Comparison of ENCODE assay signal across 1 cellular context in genomic region chr2:167827352-167828097, GRCh38.
TF ChIP-seq lines count a peak whose summit lies in the region.

No MANE protein-coding gene starts in this region.

TF ChIP-seq in HepG2, 621 proteins besides CTCF, POLR2A, EP300 and RAD21 (continued from another document and continues in another):
- no peak for TF ChIP-seq ATF6 (CRISPR knock-in tag; conservative IDR thresholded peaks at IDR 0.05)
- no peak for TF ChIP-seq ZNF674 (CRISPR knock-in tag; IDR thresholded peaks at IDR 0.05; ENCODE audit: low read depth)
- TF ChIP-seq, protein P1, sequence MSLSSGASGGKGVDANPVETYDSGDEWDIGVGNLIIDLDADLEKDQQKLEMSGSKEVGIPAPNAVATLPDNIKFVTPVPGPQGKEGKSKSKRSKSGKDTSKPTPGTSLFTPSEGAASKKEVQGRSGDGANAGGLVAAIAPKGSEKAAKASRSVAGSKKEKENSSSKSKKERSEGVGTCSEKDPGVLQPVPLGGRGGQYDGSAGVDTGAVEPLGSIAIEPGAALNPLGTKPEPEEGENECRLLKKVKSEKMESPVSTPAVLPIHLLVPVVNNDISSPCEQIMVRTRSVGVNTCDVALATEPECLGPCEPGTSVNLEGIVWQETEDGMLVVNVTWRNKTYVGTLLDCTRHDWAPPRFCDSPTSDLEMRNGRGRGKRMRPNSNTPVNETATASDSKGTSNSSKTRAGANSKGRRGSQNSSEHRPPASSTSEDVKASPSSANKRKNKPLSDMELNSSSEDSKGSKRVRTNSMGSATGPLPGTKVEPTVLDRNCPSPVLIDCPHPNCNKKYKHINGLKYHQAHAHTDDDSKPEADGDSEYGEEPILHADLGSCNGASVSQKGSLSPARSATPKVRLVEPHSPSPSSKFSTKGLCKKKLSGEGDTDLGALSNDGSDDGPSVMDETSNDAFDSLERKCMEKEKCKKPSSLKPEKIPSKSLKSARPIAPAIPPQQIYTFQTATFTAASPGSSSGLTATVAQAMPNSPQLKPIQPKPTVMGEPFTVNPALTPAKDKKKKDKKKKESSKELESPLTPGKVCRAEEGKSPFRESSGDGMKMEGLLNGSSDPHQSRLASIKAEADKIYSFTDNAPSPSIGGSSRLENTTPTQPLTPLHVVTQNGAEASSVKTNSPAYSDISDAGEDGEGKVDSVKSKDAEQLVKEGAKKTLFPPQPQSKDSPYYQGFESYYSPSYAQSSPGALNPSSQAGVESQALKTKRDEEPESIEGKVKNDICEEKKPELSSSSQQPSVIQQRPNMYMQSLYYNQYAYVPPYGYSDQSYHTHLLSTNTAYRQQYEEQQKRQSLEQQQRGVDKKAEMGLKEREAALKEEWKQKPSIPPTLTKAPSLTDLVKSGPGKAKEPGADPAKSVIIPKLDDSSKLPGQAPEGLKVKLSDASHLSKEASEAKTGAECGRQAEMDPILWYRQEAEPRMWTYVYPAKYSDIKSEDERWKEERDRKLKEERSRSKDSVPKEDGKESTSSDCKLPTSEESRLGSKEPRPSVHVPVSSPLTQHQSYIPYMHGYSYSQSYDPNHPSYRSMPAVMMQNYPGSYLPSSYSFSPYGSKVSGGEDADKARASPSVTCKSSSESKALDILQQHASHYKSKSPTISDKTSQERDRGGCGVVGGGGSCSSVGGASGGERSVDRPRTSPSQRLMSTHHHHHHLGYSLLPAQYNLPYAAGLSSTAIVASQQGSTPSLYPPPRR (CRISPR knock-in tag; IDR thresholded peaks at IDR 0.05; ENCODE audit: borderline replicate concordance): peak; percentile 95
- no peak for TF ChIP-seq ZNF660 (CRISPR knock-in tag; IDR thresholded peaks at IDR 0.05; ENCODE audit: borderline replicate concordance, low read depth)
- TF ChIP-seq SMARCE1 (IDR thresholded peaks at IDR 0.05; ENCODE audit: borderline replicate concordance): no peak
- TF ChIP-seq ERF (CRISPR knock-in tag; IDR thresholded peaks at IDR 0.05): peak; percentile 94; the same call in 1 of the 2 replicates
- peak; percentile 77; the same call in 1 of the 2 replicates for TF ChIP-seq ZNF12 (CRISPR knock-in tag; IDR thresholded peaks at IDR 0.05)
- TF ChIP-seq ZNF672 (CRISPR knock-in tag; IDR thresholded peaks at IDR 0.05): no peak
- TF ChIP-seq DR1 (CRISPR knock-in tag; IDR thresholded peaks at IDR 0.05): peak; percentile 66; the same call in 1 of the 2 replicates
- 0 out of 2 replicates have a peak, but pooled peaks have one; percentile 73 for TF ChIP-seq TP53 (CRISPR knock-in tag; conservative IDR thresholded peaks at IDR 0.05)
- TF ChIP-seq ZNF607 (CRISPR knock-in tag; IDR thresholded peaks at IDR 0.05; ENCODE audit: borderline replicate concordance): peak; percentile 81; the same call in 1 of the 2 replicates
- TF ChIP-seq ZNF335 (CRISPR knock-in tag; IDR thresholded peaks at IDR 0.05): peak; percentile 53
- TF ChIP-seq LBX2 (CRISPR knock-in tag; IDR thresholded peaks at IDR 0.05; ENCODE audit: borderline replicate concordance): no peak
- TF ChIP-seq, protein P2, sequence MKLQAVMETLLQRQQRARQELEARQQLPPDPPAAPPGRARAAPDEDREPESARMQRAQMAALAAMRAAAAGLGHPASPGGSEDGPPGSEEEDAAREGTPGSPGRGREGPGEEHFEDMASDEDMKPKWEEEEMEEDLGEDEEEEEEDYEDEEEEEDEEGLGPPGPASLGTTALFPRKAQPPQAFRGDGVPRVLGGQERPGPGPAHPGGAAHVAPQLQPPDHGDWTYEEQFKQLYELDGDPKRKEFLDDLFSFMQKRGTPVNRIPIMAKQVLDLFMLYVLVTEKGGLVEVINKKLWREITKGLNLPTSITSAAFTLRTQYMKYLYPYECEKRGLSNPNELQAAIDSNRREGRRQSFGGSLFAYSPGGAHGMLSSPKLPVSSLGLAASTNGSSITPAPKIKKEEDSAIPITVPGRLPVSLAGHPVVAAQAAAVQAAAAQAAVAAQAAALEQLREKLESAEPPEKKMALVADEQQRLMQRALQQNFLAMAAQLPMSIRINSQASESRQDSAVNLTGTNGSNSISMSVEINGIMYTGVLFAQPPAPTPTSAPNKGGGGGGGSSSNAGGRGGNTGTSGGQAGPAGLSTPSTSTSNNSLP (IDR thresholded peaks at IDR 0.05; ENCODE audit: low read depth, low read length): peak; percentile 74
- TF ChIP-seq ZFP36L2 (CRISPR knock-in tag; IDR thresholded peaks at IDR 0.05): 0 out of 2 replicates have a peak, but pooled peaks have one; percentile 48
- TF ChIP-seq, protein P3, sequence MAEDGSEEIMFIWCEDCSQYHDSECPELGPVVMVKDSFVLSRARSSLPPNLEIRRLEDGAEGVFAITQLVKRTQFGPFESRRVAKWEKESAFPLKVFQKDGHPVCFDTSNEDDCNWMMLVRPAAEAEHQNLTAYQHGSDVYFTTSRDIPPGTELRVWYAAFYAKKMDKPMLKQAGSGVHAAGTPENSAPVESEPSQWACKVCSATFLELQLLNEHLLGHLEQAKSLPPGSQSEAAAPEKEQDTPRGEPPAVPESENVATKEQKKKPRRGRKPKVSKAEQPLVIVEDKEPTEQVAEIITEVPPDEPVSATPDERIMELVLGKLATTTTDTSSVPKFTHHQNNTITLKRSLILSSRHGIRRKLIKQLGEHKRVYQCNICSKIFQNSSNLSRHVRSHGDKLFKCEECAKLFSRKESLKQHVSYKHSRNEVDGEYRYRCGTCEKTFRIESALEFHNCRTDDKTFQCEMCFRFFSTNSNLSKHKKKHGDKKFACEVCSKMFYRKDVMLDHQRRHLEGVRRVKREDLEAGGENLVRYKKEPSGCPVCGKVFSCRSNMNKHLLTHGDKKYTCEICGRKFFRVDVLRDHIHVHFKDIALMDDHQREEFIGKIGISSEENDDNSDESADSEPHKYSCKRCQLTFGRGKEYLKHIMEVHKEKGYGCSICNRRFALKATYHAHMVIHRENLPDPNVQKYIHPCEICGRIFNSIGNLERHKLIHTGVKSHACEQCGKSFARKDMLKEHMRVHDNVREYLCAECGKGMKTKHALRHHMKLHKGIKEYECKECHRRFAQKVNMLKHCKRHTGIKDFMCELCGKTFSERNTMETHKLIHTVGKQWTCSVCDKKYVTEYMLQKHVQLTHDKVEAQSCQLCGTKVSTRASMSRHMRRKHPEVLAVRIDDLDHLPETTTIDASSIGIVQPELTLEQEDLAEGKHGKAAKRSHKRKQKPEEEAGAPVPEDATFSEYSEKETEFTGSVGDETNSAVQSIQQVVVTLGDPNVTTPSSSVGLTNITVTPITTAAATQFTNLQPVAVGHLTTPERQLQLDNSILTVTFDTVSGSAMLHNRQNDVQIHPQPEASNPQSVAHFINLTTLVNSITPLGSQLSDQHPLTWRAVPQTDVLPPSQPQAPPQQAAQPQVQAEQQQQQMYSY (CRISPR knock-in tag; IDR thresholded peaks at IDR 0.05): no peak; the same call in 1 of the 2 replicates
- no peak; the same call in 1 of the 2 replicates for TF ChIP-seq MTF2 (CRISPR knock-in tag; IDR thresholded peaks at IDR 0.05; ENCODE audit: borderline replicate concordance)
- TF ChIP-seq ZNF562 (CRISPR knock-in tag; IDR thresholded peaks at IDR 0.05; ENCODE audit: borderline replicate concordance): no peak
- TF ChIP-seq HMG20B (CRISPR knock-in tag; conservative IDR thresholded peaks at IDR 0.05): peak; percentile 90
- no peak for TF ChIP-seq U2AF2 (IDR thresholded peaks at IDR 0.05; ENCODE audit: low read depth, low read length)
- TF ChIP-seq ZNF747 (CRISPR knock-in tag; IDR thresholded peaks at IDR 0.05; ENCODE audit: borderline replicate concordance): peak; percentile 90; the same call in 1 of the 2 replicates
- no peak for TF ChIP-seq SYNCRIP (IDR thresholded peaks at IDR 0.05; ENCODE audit: insufficient read depth, low read depth, low read length)
- peak; percentile 97 for TF ChIP-seq ZNF224 (CRISPR knock-in tag; IDR thresholded peaks at IDR 0.05)
- peak; percentile 93 for TF ChIP-seq ZNF792 (CRISPR knock-in tag; IDR thresholded peaks at IDR 0.05)
- TF ChIP-seq ZNF263 (CRISPR knock-in tag; IDR thresholded peaks at IDR 0.05): peak; percentile 21; the same call in 1 of the 2 replicates
- TF ChIP-seq TARDBP (CRISPR knock-in tag; IDR thresholded peaks at IDR 0.05): peak; percentile 93
- TF ChIP-seq ATF4 (CRISPR knock-in tag; IDR thresholded peaks at IDR 0.05): peak in 1 of 2 experiments; percentile 79; a peak in 1 of 4 replicates
- no peak for TF ChIP-seq PREB (CRISPR knock-in tag; IDR thresholded peaks at IDR 0.05)
- TF ChIP-seq RELA (CRISPR knock-in tag; IDR thresholded peaks at IDR 0.05): no peak
- TF ChIP-seq, protein P4, sequence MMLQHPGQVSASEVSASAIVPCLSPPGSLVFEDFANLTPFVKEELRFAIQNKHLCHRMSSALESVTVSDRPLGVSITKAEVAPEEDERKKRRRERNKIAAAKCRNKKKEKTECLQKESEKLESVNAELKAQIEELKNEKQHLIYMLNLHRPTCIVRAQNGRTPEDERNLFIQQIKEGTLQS (CRISPR knock-in tag; IDR thresholded peaks at IDR 0.05): peak; percentile 13; the same call in 1 of the 2 replicates
- 0 out of 2 replicates have a peak, but pooled peaks have one; percentile 54 for TF ChIP-seq ZBTB46 (CRISPR knock-in tag; IDR thresholded peaks at IDR 0.05; ENCODE audit: borderline replicate concordance)
- peak; percentile 77 for TF ChIP-seq KLF6 (CRISPR knock-in tag; IDR thresholded peaks at IDR 0.05)
- TF ChIP-seq, protein P5, sequence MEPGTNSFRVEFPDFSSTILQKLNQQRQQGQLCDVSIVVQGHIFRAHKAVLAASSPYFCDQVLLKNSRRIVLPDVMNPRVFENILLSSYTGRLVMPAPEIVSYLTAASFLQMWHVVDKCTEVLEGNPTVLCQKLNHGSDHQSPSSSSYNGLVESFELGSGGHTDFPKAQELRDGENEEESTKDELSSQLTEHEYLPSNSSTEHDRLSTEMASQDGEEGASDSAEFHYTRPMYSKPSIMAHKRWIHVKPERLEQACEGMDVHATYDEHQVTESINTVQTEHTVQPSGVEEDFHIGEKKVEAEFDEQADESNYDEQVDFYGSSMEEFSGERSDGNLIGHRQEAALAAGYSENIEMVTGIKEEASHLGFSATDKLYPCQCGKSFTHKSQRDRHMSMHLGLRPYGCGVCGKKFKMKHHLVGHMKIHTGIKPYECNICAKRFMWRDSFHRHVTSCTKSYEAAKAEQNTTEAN (CRISPR knock-in tag; conservative IDR thresholded peaks at IDR 0.05): peak; percentile 75; the same call in 1 of the 2 replicates
- no peak for TF ChIP-seq TAF15 (IDR thresholded peaks at IDR 0.05; ENCODE audit: low read depth, low read length, poor library complexity, severe bottlenecking)
- TF ChIP-seq MZF1 (CRISPR knock-in tag; IDR thresholded peaks at IDR 0.05; ENCODE audit: borderline replicate concordance): no peak
- TF ChIP-seq, protein P6, sequence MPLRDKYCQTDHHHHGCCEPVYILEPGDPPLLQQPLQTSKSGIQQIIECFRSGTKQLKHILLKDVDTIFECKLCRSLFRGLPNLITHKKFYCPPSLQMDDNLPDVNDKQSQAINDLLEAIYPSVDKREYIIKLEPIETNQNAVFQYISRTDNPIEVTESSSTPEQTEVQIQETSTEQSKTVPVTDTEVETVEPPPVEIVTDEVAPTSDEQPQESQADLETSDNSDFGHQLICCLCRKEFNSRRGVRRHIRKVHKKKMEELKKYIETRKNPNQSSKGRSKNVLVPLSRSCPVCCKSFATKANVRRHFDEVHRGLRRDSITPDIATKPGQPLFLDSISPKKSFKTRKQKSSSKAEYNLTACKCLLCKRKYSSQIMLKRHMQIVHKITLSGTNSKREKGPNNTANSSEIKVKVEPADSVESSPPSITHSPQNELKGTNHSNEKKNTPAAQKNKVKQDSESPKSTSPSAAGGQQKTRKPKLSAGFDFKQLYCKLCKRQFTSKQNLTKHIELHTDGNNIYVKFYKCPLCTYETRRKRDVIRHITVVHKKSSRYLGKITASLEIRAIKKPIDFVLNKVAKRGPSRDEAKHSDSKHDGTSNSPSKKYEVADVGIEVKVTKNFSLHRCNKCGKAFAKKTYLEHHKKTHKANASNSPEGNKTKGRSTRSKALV (CRISPR knock-in tag; IDR thresholded peaks at IDR 0.05): peak; percentile 66; the same call in 1 of the 2 replicates
- TF ChIP-seq SIN3B (IDR thresholded peaks at IDR 0.05; ENCODE audit: low read length): no peak
- peak; percentile 47; the same call in 1 of the 2 replicates for TF ChIP-seq GZF1 (CRISPR knock-in tag; IDR thresholded peaks at IDR 0.05)
